In the genomic region with DNA sequence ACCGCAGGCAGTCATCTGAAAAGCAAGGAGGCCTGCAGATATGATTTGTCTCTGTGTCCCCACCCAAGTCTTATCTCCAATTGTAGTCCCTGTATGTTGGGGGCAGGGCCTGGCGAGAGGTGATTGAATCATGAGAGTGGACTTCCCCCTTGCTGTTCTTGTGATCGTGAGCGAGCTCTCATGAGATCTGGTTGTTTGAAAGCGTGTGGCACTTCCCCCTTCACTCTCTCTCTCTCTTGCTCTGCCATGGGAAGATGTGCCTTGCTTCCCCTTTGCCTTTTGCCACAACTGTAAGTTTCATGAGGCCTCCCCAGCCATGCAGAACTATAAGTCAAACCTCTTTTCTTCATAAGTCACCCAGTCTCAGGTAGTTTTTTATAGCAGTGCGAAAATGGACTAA, we compare ENCODE assay signal across 28 cellular contexts.
DNase-seq lines count a peak whose midpoint lies in the region; FAIRE-seq and TF ChIP-seq lines count a peak whose summit lies in the region.
"Had no signal": no experiment of that assay in that cellular context is flagged by ENCODE, and none has a peak within 500 bp of the region (broad histone marks: within the 10 kb centered on the region; RNA-seq: fewer than 3 reads in every experiment).

No MANE protein-coding gene starts in this region.

- no peak overlapping the region for H2BK120ac ChIP-seq in H1 (replicated peaks; ENCODE audit: low read depth, low read length)
- H2BK120ac ChIP-seq in neuronal stem cell (ENCODE audit: low read depth, low read length): no peak overlapping the region

- H3K9ac ChIP-seq in H1 (replicated peaks in 1 of 4; ENCODE audit: extremely low read depth in 1 of 4, low read depth in 3 of 4, low read length in 3 of 4): no peak overlapping the region
- H3K9ac ChIP-seq in neuronal stem cell (ENCODE audit: low read depth, low read length, poor library complexity): no peak overlapping the region
- H3K9ac ChIP-seq: GM23248 had no signal

- H3K36me3 ChIP-seq in H1 (ENCODE audit: control insufficient read depth in 2 of 4, insufficient read depth in 4 of 4, low read length in 3 of 4) (no peaks in the 10 kb centered on the region), neuronal stem cell (replicated peaks in 1 of 2; ENCODE audit: control insufficient read depth in 2 of 2, insufficient read depth in 2 of 2, low read length in 2 of 2) (no peaks in the 10 kb centered on the region), H7 (replicated peaks; ENCODE audit: control insufficient read depth, insufficient read depth, low read length) (no peaks in the 10 kb centered on the region)
- H3K36me3 ChIP-seq: ascending aorta; BLaER1 treated with 17β-estradiol and CSF1 and Interleukin-3, amounts not matched to agents 10 nM and 100 nM; cardiac muscle cell had no signal

- 92% methylated on average over 6 of the region's 6 CpGs; no CpG with 5 or more reads in 1 of the 2 experiments for WGBS in H1 (ENCODE audit: extremely low coverage in 1 of 2, insufficient coverage in 1 of 2, insufficient read length in 1 of 2, insufficient replicate concordance in 2 of 2, low coverage in 1 of 2, low lambda C conversion rate in 2 of 2, missing lambda C conversion rate in 1 of 2), 2 experiments
- no CpG with 5 or more reads among the region's 6 CpGs for WGBS in neuronal stem cell (ENCODE audit: extremely low coverage in 2 of 2, insufficient read length in 2 of 2, insufficient replicate concordance in 1 of 2), 2 donors

- H3K18ac ChIP-seq in H1 (ENCODE audit: extremely low read depth, low read length) (no peak overlapping the region), neuronal stem cell (ENCODE audit: low read length) (no peak overlapping the region)

- H3K14ac ChIP-seq in H1 (ENCODE audit: insufficient read length): no peak overlapping the region
- no peak overlapping the region for H3K14ac ChIP-seq in neuronal stem cell (ENCODE audit: low read length)

- no peaks in the 10 kb centered on the region for H4K20me1 ChIP-seq in H1 (replicated peaks in 1 of 2; ENCODE audit: control insufficient read depth in 1 of 2, insufficient read depth in 2 of 2, low read length in 2 of 2)
- H4K20me1 ChIP-seq: BLaER1 treated with 17β-estradiol and CSF1 and Interleukin-3, amounts not matched to agents 10 nM and 100 nM had no signal

- no peaks in the 10 kb centered on the region for H3K79me2 ChIP-seq in H1 (ENCODE audit: control insufficient read depth in 1 of 2, insufficient read depth in 2 of 2, low read length in 2 of 2)

- H2BK20ac ChIP-seq in H1 (ENCODE audit: low read length): no peak overlapping the region

- H4K8ac ChIP-seq in H1 (ENCODE audit: extremely low read depth, insufficient read depth, low read length) (no peak overlapping the region), neuronal stem cell (ENCODE audit: low read depth, low read length) (no peak overlapping the region)

- H2BK12ac ChIP-seq in H1 (ENCODE audit: low read depth, low read length): no peak overlapping the region
- H2BK12ac ChIP-seq in neuronal stem cell (ENCODE audit: low read length): no peak overlapping the region

- H3K23me2 ChIP-seq in H1 (ENCODE audit: low read depth, low read length): no peaks in the 10 kb centered on the region

- H3K4me3 ChIP-seq in NB4 (ENCODE audit: low read depth, low read length) (no peak overlapping the region), H1 (ENCODE audit: extremely low read depth in 1 of 4, insufficient read depth in 2 of 4, low read depth in 3 of 4, low read length in 4 of 4) (no peak overlapping the region), neuronal stem cell (ENCODE audit: low read length in 2 of 2) (no peak overlapping the region), H7 (ENCODE audit: insufficient read depth, low read depth, low read length) (no peak overlapping the region)
- H3K4me3 ChIP-seq: ascending aorta, cardiac muscle cell, coronary artery, GM23248 had no signal

- no peak for TF ChIP-seq EP300 in H1 (IDR thresholded peaks at IDR 0.05; ENCODE audit: borderline replicate concordance in 1 of 2, low read depth in 2 of 2, low read length in 2 of 2)

- H3K9me3 ChIP-seq in H1 (ENCODE audit: insufficient read depth in 2 of 2, low read depth in 1 of 2, low read length in 1 of 2): no peaks in the 10 kb centered on the region
- no peaks in the 10 kb centered on the region for H3K9me3 ChIP-seq in neuronal stem cell (replicated peaks in 1 of 2; ENCODE audit: control insufficient read depth in 2 of 2, insufficient read depth in 1 of 2, low read depth in 1 of 2, low read length in 2 of 2)
- H3K9me3 ChIP-seq: ascending aorta, Caco-2 had no signal

- no peak overlapping the region for H3K56ac ChIP-seq in H1 (replicated peaks; ENCODE audit: insufficient read length, low read depth, low read length)

- DNase-seq in GM12892 (ENCODE audit: insufficient read length): no peak
- DNase-seq in NB4 (ENCODE audit: low read depth): peak; percentile 34
- DNase-seq in H1 (ENCODE audit: low read depth in 1 of 2, low spot score in 2 of 2): no peak
- no peak for DNase-seq in neuronal stem cell (ENCODE audit: low spot score)
- DNase-seq in H7: no peak
- no peak for DNase-seq in AG08395 (ENCODE audit: low spot score)
- no peak for DNase-seq in activated CD4-positive, CD25-positive, alpha-beta regulatory T cell treated with anti-CD3 and anti-CD28 coated beads, Interleukin-2, amount 50 U/mL, for 72 hours
- DNase-seq: activated CD4-positive, CD25-positive, alpha-beta regulatory T cell; activated effector memory CD4-positive, alpha-beta T cell treated with anti-CD3 and anti-CD28 coated beads, Interleukin-2, amount 50 U/mL, for 16 hours; activated naive CD8-positive, alpha-beta T cell treated with anti-CD3 and anti-CD28 coated beads, Interleukin-2, amount 10 ng/mL, durations not matched to agents 7 days and 5 days; activated T-cell treated with anti-CD3 and anti-CD28 coated beads, Interleukin-2, amount 50 U/mL, for 24 hours; Caco-2; DMS79; effector memory CD4-positive, alpha-beta T cell; GM23248; hypothalamus; NCI-H1417; NCI-H2029 treated with DMSO at 0.1 percent for 48 hours; NCI-H526 treated with DMSO at 0.1 percent for 48 hours; occipital lobe; stimulated activated CD4-positive, alpha-beta T cell treated with anti-CD3 and anti-CD28 coated beads, Interleukin-4, amount 100 ng/mL, for 4 hours had no signal

- no peaks in the 10 kb centered on the region for H3K79me1 ChIP-seq in H1 (ENCODE audit: low read depth, low read length)
- H3K79me1 ChIP-seq in neuronal stem cell (ENCODE audit: low read depth, low read length): no peaks in the 10 kb centered on the region

- H3K4ac ChIP-seq in H1 (replicated peaks; ENCODE audit: insufficient read length, low read depth, low read length): no peak overlapping the region
- no peak overlapping the region for H3K4ac ChIP-seq in neuronal stem cell (ENCODE audit: low read length)

- H3K4me2 ChIP-seq in H1 (ENCODE audit: insufficient read depth in 1 of 2, low read depth in 2 of 2, low read length in 2 of 2) (no peak overlapping the region), neuronal stem cell (ENCODE audit: insufficient read depth, low read length, poor library complexity, severe bottlenecking) (no peak overlapping the region)

- H3K27ac ChIP-seq in H1 (ENCODE audit: low read depth, low read length) (no peak overlapping the region), neuronal stem cell (replicated peaks; ENCODE audit: low read length) (no peak overlapping the region)
- H3K27ac ChIP-seq: ascending aorta, cardiac muscle cell, GM23248, RWPE1 had no signal

- no peak for TF ChIP-seq CTCF in NB4 (IDR thresholded peaks at IDR 0.05; ENCODE audit: low read depth, low read length)
- TF ChIP-seq CTCF in H1 (IDR thresholded peaks at IDR 0.05; ENCODE audit: control extremely low read depth in 1 of 3, insufficient read depth in 1 of 3, low read depth in 1 of 3, low read length in 3 of 3): no peak

- H2BK15ac ChIP-seq in H1 (ENCODE audit: low read length) (no peak overlapping the region), neuronal stem cell (ENCODE audit: low read length) (no peak overlapping the region)

- H2BK5ac ChIP-seq in H1 (ENCODE audit: low read depth, low read length) (no peak overlapping the region), neuronal stem cell (ENCODE audit: low read length) (no peak overlapping the region)

- POLR2A ChIA-PET in H1 (lab: Charles Lee; ENCODE audit: partially characterized antibody): no interaction called here

- H3K27me3 ChIP-seq in H1 (replicated peaks in 1 of 4; ENCODE audit: control insufficient read depth in 3 of 4, extremely low read depth in 1 of 4, insufficient read depth in 3 of 4, low read length in 3 of 4) (no peaks in the 10 kb centered on the region), neuronal stem cell (ENCODE audit: control insufficient read depth in 3 of 3, insufficient read depth in 3 of 3, low read depth in 1 of 3, low read length in 3 of 3) (no peaks in the 10 kb centered on the region), H7 (ENCODE audit: control insufficient read depth, insufficient read depth, low read length) (no peaks in the 10 kb centered on the region)
- H3K27me3 ChIP-seq: ascending aorta; BLaER1 treated with 17β-estradiol and CSF1 and Interleukin-3, amounts not matched to agents 10 nM and 100 nM; cardiac muscle cell had no signal

- no peak for TF ChIP-seq POLR2A in GM12892 (IDR thresholded peaks at IDR 0.05; ENCODE audit: low read depth, low read length)
- TF ChIP-seq POLR2A in NB4 (IDR thresholded peaks at IDR 0.05; ENCODE audit: extremely low read depth, insufficient read length): no peak
- no peak for TF ChIP-seq POLR2A in H1 (IDR thresholded peaks at IDR 0.05; ENCODE audit: control extremely low read depth in 1 of 2, low read depth in 2 of 2, low read length in 2 of 2)

- H2AFZ ChIP-seq in H1 (ENCODE audit: low read length) (peak overlapping the region; percentile 73; the same call in 1 of the 2 replicates), neuronal stem cell (ENCODE audit: low read length) (peak overlapping the region; percentile 54)
- H2AFZ ChIP-seq: GM23248 had no signal

- no peak for TF ChIP-seq RAD21 in H1 (IDR thresholded peaks at IDR 0.05 in 1 of 2, conservative IDR thresholded peaks at IDR 0.05 in 1 of 2; ENCODE audit: low read depth in 2 of 2, low read length in 2 of 2)

- FAIRE-seq in GM12892 (lab: Jason Lieb, UNC) (peak; percentile 58), H1 (lab: Jason Lieb, UNC) (no peak)
- FAIRE-seq: G401.6, HTR-8/SVneo had no signal

- CTCF ChIA-PET in H1 (lab: Charles Lee; ENCODE audit: partially characterized antibody): interaction anchor here (1.0 kb wide), 1 partner anchor 338 kb away, joined by 3 read pairs; no protein-coding TSS in a partner anchor

- no peak overlapping the region for H4K5ac ChIP-seq in H1 (ENCODE audit: insufficient read length, low read depth, low read length)

- H4K91ac ChIP-seq in H1 (replicated peaks; ENCODE audit: insufficient read length, low read length) (no peak overlapping the region), neuronal stem cell (ENCODE audit: low read depth, low read length, poor library complexity) (no peak overlapping the region)

- no peak overlapping the region for H2AK5ac ChIP-seq in H1 (ENCODE audit: low read depth, low read length)
- H2AK5ac ChIP-seq in neuronal stem cell (ENCODE audit: low read depth, low read length): no peak overlapping the region

- no peaks in the 10 kb centered on the region for H3K4me1 ChIP-seq in H1 (replicated peaks in 1 of 4; ENCODE audit: control insufficient read depth in 3 of 4, insufficient read depth in 4 of 4, low read length in 3 of 4)
- H3K4me1 ChIP-seq in neuronal stem cell (ENCODE audit: control insufficient read depth in 2 of 2, insufficient read depth in 1 of 2, low read depth in 1 of 2, low read length in 2 of 2): peaks cover 0 to 3% of the 10 kb centered on the region in 2 donors
- H3K4me1 ChIP-seq: ascending aorta, Caco-2 had no signal

- H3K23ac ChIP-seq in H1 (ENCODE audit: insufficient read length) (no peak overlapping the region), neuronal stem cell (ENCODE audit: low read depth, low read length, poor library complexity) (no peak overlapping the region)
